In the genomic region with DNA sequence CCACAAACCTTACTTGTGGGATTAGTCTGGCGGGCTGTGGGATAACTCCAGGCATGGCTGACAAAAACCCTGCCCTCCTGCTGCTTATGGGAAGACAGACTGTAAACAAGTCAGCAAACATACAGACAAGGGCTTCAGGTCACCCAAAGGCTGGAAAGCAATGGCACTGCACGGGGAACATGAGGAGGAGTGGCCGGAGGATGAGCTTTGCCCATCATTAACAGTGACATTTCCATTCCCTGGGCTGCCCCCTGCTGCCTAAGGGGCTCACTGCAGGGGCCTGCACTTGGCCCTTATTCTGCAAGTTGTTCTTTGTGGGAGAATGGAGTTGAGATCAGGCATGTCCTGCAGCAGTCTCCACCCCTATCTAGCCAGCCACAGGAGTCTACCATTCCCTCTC, we compare ENCODE assay signal across 9 cellular contexts.
A peak's percentile ranks its signal among the peaks of the same experiment; 100 is the strongest.
DNase-seq lines count a peak whose midpoint lies in the region; ATAC-seq and TF ChIP-seq lines count a peak whose summit lies in the region.
"Had no signal": no experiment of that assay in that cellular context is flagged by ENCODE, and none has a peak within 500 bp of the region (broad histone marks: within the 10 kb centered on the region; RNA-seq: fewer than 3 reads in every experiment).

No MANE protein-coding gene starts in this region.

- H3K4me3 ChIP-seq in AG09309 (ENCODE audit: control insufficient read depth, low read depth, low read length), result no peak overlapping the region
- H3K4me3 ChIP-seq in H7 (ENCODE audit: insufficient read depth, low read depth, low read length), result no peak overlapping the region
- no peak overlapping the region for H3K4me3 ChIP-seq in lower lobe of right lung

- H3K9me3 ChIP-seq in lower lobe of right lung, result no peaks in the 10 kb centered on the region

- H3K4me1 ChIP-seq in lower lobe of right lung, result no peaks in the 10 kb centered on the region

- peak; percentile 67 for TF ChIP-seq CTCF in AG09309 (IDR thresholded peaks at IDR 0.05; ENCODE audit: control insufficient read depth, insufficient read depth, low read depth, low read length, missing control alignments)
- peak; percentile 33 for TF ChIP-seq CTCF in lower lobe of right lung (IDR thresholded peaks at IDR 0.05)

- intact Hi-C loops in lower lobe of right lung (cut with DNase I), result no loop called here

- H3K27me3 ChIP-seq in H7 (ENCODE audit: control insufficient read depth, insufficient read depth, low read length) (no peaks in the 10 kb centered on the region), lower lobe of right lung (ENCODE audit: low read depth) (no peaks in the 10 kb centered on the region)

- no peaks in the 10 kb centered on the region for H3K36me3 ChIP-seq in H7 (replicated peaks; ENCODE audit: control insufficient read depth, insufficient read depth, low read length)
- no peaks in the 10 kb centered on the region for H3K36me3 ChIP-seq in lower lobe of right lung

- ATAC-seq in lower lobe of right lung (peak in 1 of 2 donors; percentile 32), GM19023 (IDR thresholded peaks at IDR 0.05; ENCODE audit: unreplicated experiment) (no peak), GM19397 (IDR thresholded peaks at IDR 0.05; ENCODE audit: unreplicated experiment) (no peak), HG03025 (IDR thresholded peaks at IDR 0.05; ENCODE audit: low FRiP score, unreplicated experiment) (no peak)

- H3K27ac ChIP-seq in lower lobe of right lung, result no peak overlapping the region

- DNase-seq in AG09309 (ENCODE audit: low read depth), result no peak
- DNase-seq in H7, result peak; percentile 71
- peak; percentile 20 for DNase-seq in UCSD-AML1 (lab: John Stamatoyannopoulos, UW; ENCODE audit: unreplicated experiment)
- DNase-seq in lower lobe of right lung, result no peak
- no peak for DNase-seq in GOT3 (lab: John Stamatoyannopoulos, UW)
- DNase-seq: stimulated activated naive CD4-positive, alpha-beta T cell treated with Interleukin-2 at 50 U/mL for 16 hours had no signal

Comparison
In these comparisons a context has a peak if more than half of its experiments do, and no peak if none do; other contexts are left out.
1. DNase-seq: peak in H7 (single experiment) and UCSD-AML1 (single experiment); none in AG09309 (single experiment), lower lobe of right lung (single experiment) and GOT3 (single experiment).